In the genomic region with DNA sequence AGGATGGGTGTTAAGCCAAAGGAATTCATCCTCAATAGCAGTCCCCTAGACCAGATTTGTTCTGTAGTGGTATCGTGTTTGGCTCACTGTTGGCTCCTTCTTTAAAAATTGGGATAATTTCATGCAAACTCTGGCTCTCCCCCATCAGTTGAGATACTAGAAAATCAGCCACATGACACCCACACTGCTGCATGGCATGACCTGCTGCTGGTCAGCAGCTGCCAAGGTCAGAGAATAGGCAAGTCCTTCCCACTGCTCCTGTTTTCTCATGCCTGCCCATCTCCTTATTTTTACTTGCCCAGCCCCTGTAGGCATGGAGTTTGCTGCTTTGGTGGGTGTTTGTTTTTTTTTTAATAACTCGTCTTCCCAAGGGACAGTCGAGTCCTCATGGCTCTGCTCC, we compare ENCODE assay signal across 1 cellular context.
TF ChIP-seq lines count a peak whose summit lies in the region.

No MANE protein-coding gene starts in this region.

TF ChIP-seq in liver, 16 proteins besides CTCF, POLR2A, EP300 and RAD21 (continued from another document):
- no peak for TF ChIP-seq REST (IDR thresholded peaks at IDR 0.05)
